Comparison of ENCODE assay signal across 16 cellular contexts in genomic region chr7:5685192-5685591, GRCh38.
DNase-seq lines count a peak whose midpoint lies in the region; ATAC-seq and TF ChIP-seq lines count a peak whose summit lies in the region.
"Had no signal": no experiment of that assay in that cellular context is flagged by ENCODE, and none has a peak within 500 bp of the region (broad histone marks: within the 10 kb centered on the region; RNA-seq: fewer than 3 reads in every experiment).

No MANE protein-coding gene starts in this region.

- no peak for DNase-seq in activated CD4-positive, alpha-beta T cell treated with anti-CD3 and anti-CD28 coated beads, Interleukin-2, amount 10 ng/mL, durations not matched to agents 24 days and 14 days
- no peak for DNase-seq in activated CD4-positive, alpha-beta T cell treated with anti-CD3 and anti-CD28 coated beads, Interleukin-2, amount 50 U/mL, for 1 hour
- DNase-seq in activated naive CD8-positive, alpha-beta T cell treated with anti-CD3 and anti-CD28 coated beads, Interleukin-2, amount 10 ng/mL, durations not matched to agents 7 days and 5 days = no peak
- DNase-seq in transverse colon (no peak), G401 (ENCODE audit: low spot score) (no peak), HuH-7 (ENCODE audit: low spot score) (no peak)
- DNase-seq: activated effector memory CD4-positive, alpha-beta T cell treated with Interleukin-2 at 50 U/mL for 16 hours; effector memory CD4-positive, alpha-beta T cell; GOT3; left cardiac atrium; NCI-H187 treated with DMSO at 0.1 percent for 48 hours; NCI-H510A had no signal

- no peaks in the 10 kb centered on the region for H3K36me3 ChIP-seq in muscle layer of duodenum (ENCODE audit: control insufficient read depth in 1 of 2, insufficient read depth in 2 of 2, low read length in 2 of 2)
- H3K36me3 ChIP-seq in transverse colon = no peaks in the 10 kb centered on the region

- no peaks in the 10 kb centered on the region for H3K9me3 ChIP-seq in muscle layer of duodenum (ENCODE audit: control insufficient read depth in 1 of 2, low read length in 2 of 2)
- no peaks in the 10 kb centered on the region for H3K9me3 ChIP-seq in transverse colon
- H3K9me3 ChIP-seq: SJSA1 had no signal

- no peaks in the 10 kb centered on the region for H3K27me3 Mint-ChIP-seq in activated CD4-positive, alpha-beta T cell treated with anti-CD3 and anti-CD28 coated beads, Interleukin-2, amount 10 ng/mL, durations not matched to agents 24 days and 14 days
- no peaks in the 10 kb centered on the region for H3K27me3 Mint-ChIP-seq in activated naive CD8-positive, alpha-beta T cell treated with anti-CD3 and anti-CD28 coated beads, Interleukin-2, amount 10 ng/mL, durations not matched to agents 7 days and 5 days

- H3K4me3 ChIP-seq in muscle layer of duodenum (ENCODE audit: low read depth in 1 of 2, low read length in 2 of 2) (no peak overlapping the region), transverse colon (no peak overlapping the region)
- H3K4me3 ChIP-seq: SJSA1 had no signal

- H3K4me1 Mint-ChIP-seq in activated CD4-positive, alpha-beta T cell treated with anti-CD3 and anti-CD28 coated beads, Interleukin-2, amount 10 ng/mL, durations not matched to agents 24 days and 14 days = peaks cover 49% of the 10 kb centered on the region
- peaks cover 74% of the 10 kb centered on the region for H3K4me1 Mint-ChIP-seq in activated naive CD8-positive, alpha-beta T cell treated with anti-CD3 and anti-CD28 coated beads, Interleukin-2, amount 10 ng/mL, durations not matched to agents 7 days and 5 days

- in situ Hi-C loops in transverse colon (cut with MboI; ENCODE audit: low pct_ligation_motif_present in 1 of 4, low pct_unique_long_range_greater_than_20kb in 1 of 4, low sequenced_read_pairs in 3 of 4) = no loop called here
- in situ Hi-C loops in G401 (cut with HindIII; ENCODE audit: low sequenced_read_pairs) = loop anchor here (10.0 kb wide), 1 partner anchor 60 kb away; no protein-coding TSS in a partner anchor

- peak overlapping the region; percentile 59 for H3K27ac ChIP-seq in muscle layer of duodenum (ENCODE audit: low read length)
- H3K27ac ChIP-seq in transverse colon = peak overlapping the region; percentile 83 to 93 (median 88)
- H3K27ac ChIP-seq: C4-2B, SJSA1 had no signal

- H3K36me3 Mint-ChIP-seq in activated CD4-positive, alpha-beta T cell treated with anti-CD3 and anti-CD28 coated beads, Interleukin-2, amount 10 ng/mL, durations not matched to agents 24 days and 14 days (ENCODE audit: low read depth) = peaks cover 38% of the 10 kb centered on the region
- H3K36me3 Mint-ChIP-seq in activated naive CD8-positive, alpha-beta T cell treated with anti-CD3 and anti-CD28 coated beads, Interleukin-2, amount 10 ng/mL, durations not matched to agents 7 days and 5 days = peaks cover 23% of the 10 kb centered on the region

- intact Hi-C loops in activated CD4-positive, alpha-beta T cell treated with anti-CD3 and anti-CD28 coated beads, Interleukin-2, amount 10 ng/mL, durations not matched to agents 24 days and 14 days (cut with micrococcal nuclease) = loop anchor here (5.0 kb wide), 1 partner anchor 43 kb away; no protein-coding TSS in a partner anchor
- intact Hi-C loops in transverse colon (cut with DNase I; ENCODE audit: low total_unique reads) = no loop called here

- no peak for TF ChIP-seq POLR2A in transverse colon (IDR thresholded peaks at IDR 0.05)

- POLR2A ChIA-PET in activated naive CD8-positive, alpha-beta T cell treated with anti-CD3 and anti-CD28 coated beads, Interleukin-2, amount 10 ng/mL, durations not matched to agents 7 days and 5 days (lab: Charles Lee) = interaction anchor here (0.6 to 1.5 kb wide), 3 partner anchors 10 to 137 kb away, joined by 3 to 9 read pairs (median 4); no protein-coding TSS in a partner anchor

- peak overlapping the region; percentile 58 for H3K27ac Mint-ChIP-seq in activated CD4-positive, alpha-beta T cell treated with anti-CD3 and anti-CD28 coated beads, Interleukin-2, amount 10 ng/mL, durations not matched to agents 24 days and 14 days
- peak overlapping the region; percentile 64 for H3K27ac Mint-ChIP-seq in activated naive CD8-positive, alpha-beta T cell treated with anti-CD3 and anti-CD28 coated beads, Interleukin-2, amount 10 ng/mL, durations not matched to agents 7 days and 5 days

- TF ChIP-seq CTCF in transverse colon (IDR thresholded peaks at IDR 0.05) = no peak

- 20 to 72% methylated on average over 1 to 4 of the region's 4 CpGs for WGBS in transverse colon (ENCODE audit: low coverage in 1 of 2), 2 donors

- H3K9me3 Mint-ChIP-seq in activated CD4-positive, alpha-beta T cell treated with anti-CD3 and anti-CD28 coated beads, Interleukin-2, amount 10 ng/mL, durations not matched to agents 24 days and 14 days = no peaks in the 10 kb centered on the region
- H3K9me3 Mint-ChIP-seq in activated naive CD8-positive, alpha-beta T cell treated with anti-CD3 and anti-CD28 coated beads, Interleukin-2, amount 10 ng/mL, durations not matched to agents 7 days and 5 days = no peaks in the 10 kb centered on the region

- no peaks in the 10 kb centered on the region for H3K27me3 ChIP-seq in muscle layer of duodenum (ENCODE audit: low read depth, low read length)
- no peaks in the 10 kb centered on the region for H3K27me3 ChIP-seq in transverse colon
- H3K27me3 ChIP-seq: SJSA1 had no signal

- H3K4me1 ChIP-seq in muscle layer of duodenum (ENCODE audit: control insufficient read depth in 1 of 2, insufficient read depth in 2 of 2, low read length in 2 of 2) = peaks cover 27 to 85% of the 10 kb centered on the region in 2 donors
- peaks cover 22 to 72% (median 51%) of the 10 kb centered on the region in 4 donors for H3K4me1 ChIP-seq in transverse colon

- no peak for TF ChIP-seq EP300 in transverse colon (IDR thresholded peaks at IDR 0.05; ENCODE audit: low read depth)

- H3K4me3 Mint-ChIP-seq in activated CD4-positive, alpha-beta T cell treated with anti-CD3 and anti-CD28 coated beads, Interleukin-2, amount 10 ng/mL, durations not matched to agents 24 days and 14 days = no peak overlapping the region
- H3K4me3 Mint-ChIP-seq in activated naive CD8-positive, alpha-beta T cell treated with anti-CD3 and anti-CD28 coated beads, Interleukin-2, amount 10 ng/mL, durations not matched to agents 7 days and 5 days = peak overlapping the region; percentile 51

- no peak for ATAC-seq in activated naive CD8-positive, alpha-beta T cell treated with anti-CD3 and anti-CD28 coated beads, Interleukin-2, amount 10 ng/mL, durations not matched to agents 7 days and 5 days (ENCODE audit: low read depth)
- no peak for ATAC-seq in GM18858 (IDR thresholded peaks at IDR 0.05; ENCODE audit: unreplicated experiment)
- ATAC-seq: left cardiac atrium had no signal
